In genomic region chr7:46557295-46557711, GRCh38 we compare ENCODE assay signal across 17 cellular contexts.
A peak's percentile ranks its signal among the peaks of the same experiment; 100 is the strongest.
DNase-seq lines count a peak whose midpoint lies in the region; ATAC-seq, FAIRE-seq and TF ChIP-seq lines count a peak whose summit lies in the region.
"Had no signal": no experiment of that assay in that cellular context is flagged by ENCODE, and none has a peak within 500 bp of the region (broad histone marks: within the 10 kb centered on the region; RNA-seq: fewer than 3 reads in every experiment).

No MANE protein-coding gene starts in this region.

- H3K27ac ChIP-seq in kidney (ENCODE audit: low read depth in 2 of 2, low read length in 2 of 2) (peak overlapping the region in 1 of 2 donors; percentile 41), smooth muscle cell (ENCODE audit: low read depth) (peak overlapping the region; percentile 14)

- no peaks in the 10 kb centered on the region for H4K20me1 ChIP-seq in smooth muscle cell (ENCODE audit: low read depth)

- WGBS in smooth muscle cell (ENCODE audit: low lambda C conversion rate), result 39% methylated on average over 5 of the region's 5 CpGs

- FAIRE-seq in kidney (lab: Jason Lieb, UNC), result no peak
- FAIRE-seq: frontal cortex had no signal

- H3K4me3 ChIP-seq in kidney (ENCODE audit: low read length in 2 of 2), result peak overlapping the region in 1 of 2 donors; percentile 48
- H3K4me3 ChIP-seq in smooth muscle cell, result no peak overlapping the region

- peaks cover 3% of the 10 kb centered on the region for H3F3A ChIP-seq in smooth muscle cell (ENCODE audit: low read depth)

- intact Hi-C loops in kidney (cut with DNase I), result no loop called here

- H3K9me3 ChIP-seq in kidney (ENCODE audit: control insufficient read depth in 1 of 2, low read length in 2 of 2) (no peaks in the 10 kb centered on the region), smooth muscle cell (replicated peaks; ENCODE audit: low read depth) (no peaks in the 10 kb centered on the region)

- TF ChIP-seq CTCF in kidney (IDR thresholded peaks at IDR 0.05; ENCODE audit: borderline replicate concordance, extremely low read depth, insufficient read depth) (no peak), smooth muscle cell (IDR thresholded peaks at IDR 0.05; ENCODE audit: borderline replicate concordance, insufficient read depth, poor library complexity, severe bottlenecking) (no peak)

- no peak for ATAC-seq in HG03139 (IDR thresholded peaks at IDR 0.05; ENCODE audit: unreplicated experiment)
- ATAC-seq in HG03565 (IDR thresholded peaks at IDR 0.05; ENCODE audit: unreplicated experiment), result no peak
- ATAC-seq: left ventricle myocardium superior had no signal

- H3K36me3 ChIP-seq in kidney (ENCODE audit: control insufficient read depth in 1 of 2, insufficient read depth in 2 of 2, low read length in 2 of 2) (no peaks in the 10 kb centered on the region), smooth muscle cell (ENCODE audit: low read depth) (no peaks in the 10 kb centered on the region)

- H3K79me2 ChIP-seq in smooth muscle cell (ENCODE audit: low read depth), result no peaks in the 10 kb centered on the region

- H3K4me2 ChIP-seq in smooth muscle cell, result no peak overlapping the region

- DNase-seq in EH (ENCODE audit: low read depth) (peak; percentile 86), SK-N-DZ (ENCODE audit: low spot score) (peak; percentile 75), kidney (peak; percentile 71), smooth muscle cell (lab: John Stamatoyannopoulos, UW; ENCODE audit: unreplicated experiment) (no peak), foreskin melanocyte (no peak)
- DNase-seq in activated CD8-positive, alpha-beta memory T cell treated with anti-CD3 and anti-CD28 coated beads, Interleukin-2, amount 50 U/mL, for 4 hours, result no peak
- DNase-seq: CD8-positive, alpha-beta memory T cell; left ventricle myocardium superior; NCI-H1048; NCI-H526 treated with DMSO at 0.1 percent for 48 hours; posterior cingulate gyrus; SHP77 treated with DMSO at 0.1 percent for 48 hours; stimulated activated CD4-positive, alpha-beta T cell treated with anti-CD3 and anti-CD28 coated beads, Interleukin-4, amount 100 ng/mL, for 1 hour; stimulated activated naive CD4-positive, alpha-beta T cell had no signal

- H3K9ac ChIP-seq in kidney (ENCODE audit: low read length in 2 of 2) (no peak overlapping the region), smooth muscle cell (ENCODE audit: low read depth) (no peak overlapping the region)

- H3K4me1 ChIP-seq in kidney (ENCODE audit: control insufficient read depth in 1 of 2, insufficient read depth in 1 of 2, low read depth in 1 of 2, low read length in 2 of 2) (peaks cover 0 to 3% of the 10 kb centered on the region in 2 donors), smooth muscle cell (ENCODE audit: low read depth) (no peaks in the 10 kb centered on the region)

- H3K27me3 ChIP-seq in smooth muscle cell (ENCODE audit: low read depth), result no peaks in the 10 kb centered on the region

- peak overlapping the region; percentile 64 for H2AFZ ChIP-seq in smooth muscle cell (ENCODE audit: low read depth)

Comparison
In these comparisons a context has a peak if more than half of its experiments do, and no peak if none do; other contexts are left out.
1. DNase-seq: peak in EH (single experiment), SK-N-DZ (single experiment) and kidney (single experiment); none in smooth muscle cell (single experiment), foreskin melanocyte (single experiment) and activated CD8-positive, alpha-beta memory T cell treated with anti-CD3 and anti-CD28 coated beads, Interleukin-2, amount 50 U/mL, for 4 hours (single experiment).